ENCODE assay signal across 8 cellular contexts in the genomic region with DNA sequence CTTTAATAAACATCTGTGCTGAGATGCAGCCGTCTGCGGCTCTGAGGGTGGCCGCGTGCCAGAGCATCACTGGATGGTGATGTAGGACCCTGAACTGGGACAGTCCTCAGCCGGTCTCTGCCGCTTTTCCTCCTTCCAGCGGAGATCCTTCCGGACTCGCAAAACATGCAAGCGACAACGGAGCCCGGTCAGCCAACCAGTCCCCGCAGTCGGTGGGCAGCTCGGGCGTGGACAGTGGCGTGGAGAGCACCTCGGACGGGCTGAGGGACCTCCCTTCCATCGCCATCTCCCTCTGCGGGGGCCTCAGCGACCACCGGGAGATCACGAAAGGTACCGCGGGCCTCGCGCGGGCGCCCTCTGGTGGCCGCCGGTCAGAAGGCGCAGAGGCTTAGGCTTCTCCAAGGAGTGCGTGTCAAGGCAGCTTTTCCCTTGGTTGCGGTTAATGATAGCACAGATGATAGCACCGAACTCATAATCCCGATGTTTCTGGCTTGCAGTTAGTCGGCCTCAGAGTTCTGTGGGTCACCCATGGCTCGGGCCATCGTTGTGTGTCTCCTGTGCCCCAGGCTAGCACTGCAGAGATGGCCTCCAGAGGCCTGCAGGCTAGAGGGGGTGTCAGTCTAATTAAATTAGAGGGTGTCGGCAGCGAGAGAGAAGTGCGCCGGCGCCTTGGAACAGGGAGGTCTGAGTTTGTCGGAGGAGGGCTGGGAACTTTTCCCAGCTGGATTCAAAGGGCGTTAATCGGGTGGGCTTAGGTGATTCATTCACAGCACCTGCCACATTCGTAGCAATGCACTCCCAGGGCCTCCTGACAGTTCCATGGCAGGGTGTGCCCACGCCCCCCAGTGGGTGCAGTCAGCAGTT. TPM values are rescaled to one million over a fixed set of nuclear protein-coding genes. Genes with fewer than 3 reads are reported as not detected.
DNase-seq lines count a peak whose midpoint lies in the region; ATAC-seq, FAIRE-seq and TF ChIP-seq lines count a peak whose summit lies in the region.

No MANE protein-coding gene starts in this region.

- H3K27ac ChIP-seq in PC-9, result no peak overlapping the region
- no peak overlapping the region for H3K27ac ChIP-seq in gastroesophageal sphincter
- no peak overlapping the region for H3K27ac ChIP-seq in upper lobe of right lung

- H2AFZ ChIP-seq in PC-9, result no peak overlapping the region

- no peaks in the 10 kb centered on the region for H3K27me3 ChIP-seq in PC-9 (ENCODE audit: insufficient read depth, low read depth)
- H3K27me3 ChIP-seq in gastroesophageal sphincter, result no peaks in the 10 kb centered on the region
- no peaks in the 10 kb centered on the region for H3K27me3 ChIP-seq in upper lobe of right lung

- TF ChIP-seq POLR2A in GM12892 (IDR thresholded peaks at IDR 0.05; ENCODE audit: low read depth, low read length) (no peak), gastroesophageal sphincter (IDR thresholded peaks at IDR 0.05) (no peak)

- POLR2A ChIA-PET in PC-9 (lab: Charles Lee; ENCODE audit: unreplicated experiment), result no interaction called here

- WGBS in gastroesophageal sphincter (ENCODE audit: low coverage in 1 of 2), 2 donors, result 18 to 80% methylated on average over 1 to 4 of the region's 50 CpGs

- no peak overlapping the region for H3K4me3 ChIP-seq in PC-9
- H3K4me3 ChIP-seq in gastroesophageal sphincter, result peak overlapping the region in 1 of 2 donors; percentile 42
- peak overlapping the region; percentile 31 for H3K4me3 ChIP-seq in upper lobe of right lung

- ATAC-seq in gastroesophageal sphincter, result peak; percentile 50
- ATAC-seq in upper lobe of right lung, result peak; percentile 71
- ATAC-seq in GM18861 (IDR thresholded peaks at IDR 0.05; ENCODE audit: unreplicated experiment), result no peak
- ATAC-seq in HG02970 (IDR thresholded peaks at IDR 0.05; ENCODE audit: low FRiP score, unreplicated experiment), result no peak

- no peak overlapping the region for H3K4me2 ChIP-seq in PC-9

- no TSS peak for BruUV-seq in PC-9 (replicated peaks; lab: Mats Ljungman, UMichigan)

- H3K36me3 ChIP-seq in PC-9 (ENCODE audit: low read depth) (peaks cover 44% of the 10 kb centered on the region), gastroesophageal sphincter (peaks cover 0 to 100% of the 10 kb centered on the region in 2 donors), upper lobe of right lung (peaks cover 100% of the 10 kb centered on the region)

- FAIRE-seq in GM12892 (lab: Jason Lieb, UNC), result peak; percentile 83

- TF ChIP-seq EP300 in gastroesophageal sphincter (IDR thresholded peaks at IDR 0.05), result no peak

- no peaks in the 10 kb centered on the region for H3K4me1 ChIP-seq in PC-9 (replicated peaks; ENCODE audit: insufficient read depth)
- peaks cover 0 to 11% (median 0%) of the 10 kb centered on the region in 3 donors for H3K4me1 ChIP-seq in gastroesophageal sphincter
- H3K4me1 ChIP-seq in upper lobe of right lung, result no peaks in the 10 kb centered on the region

- peaks cover 45% of the 10 kb centered on the region for H3F3A ChIP-seq in PC-9 (ENCODE audit: insufficient read depth, low read depth)

- peak; percentile 53 for DNase-seq in GM12892 (ENCODE audit: insufficient read length)
- no peak for DNase-seq in PC-9
- peak; percentile 32 for DNase-seq in activated gamma-delta T cell treated with anti-CD3 and anti-CD28 coated beads, Interleukin-2, amount 50 U/mL, for 16 hours (ENCODE audit: low read depth)
- peak in 46 of 56 donors; percentile 20 to 76 (median 52) for DNase-seq in nucleus accumbens (lab: John Stamatoyannopoulos, UW)
- no peak for DNase-seq in upper lobe of right lung

- H3K9me2 ChIP-seq in PC-9 (ENCODE audit: insufficient read depth), result no peaks in the 10 kb centered on the region

- H4K20me1 ChIP-seq in PC-9 (ENCODE audit: insufficient read depth), result 0 out of 2 replicates have a peak, but pooled peaks cover 4% of the 10 kb centered on the region

- H3K79me2 ChIP-seq in PC-9 (ENCODE audit: low read depth), result no peaks in the 10 kb centered on the region

- CTCF ChIA-PET in PC-9 (lab: Charles Lee), result no interaction called here

- TF ChIP-seq CTCF in PC-9 (conservative IDR thresholded peaks at IDR 0.05) (peak; percentile 86), gastroesophageal sphincter (IDR thresholded peaks at IDR 0.05) (peak; percentile 76 to 97 (median 83)), upper lobe of right lung (IDR thresholded peaks at IDR 0.05) (peak; percentile 96)

- intact Hi-C loops in PC-9 (cut with micrococcal nuclease; ENCODE audit: unreplicated experiment) (no loop called here), upper lobe of right lung (cut with DNase I) (loop anchor here (5.0 kb wide), 1 partner anchor 88 kb away; no protein-coding TSS in a partner anchor)

- H3K9me3 ChIP-seq in PC-9 (ENCODE audit: insufficient read depth, low read depth) (no peaks in the 10 kb centered on the region), gastroesophageal sphincter (no peaks in the 10 kb centered on the region), upper lobe of right lung (no peaks in the 10 kb centered on the region)

RNA-seq across cellular contexts. Expression of a gene that starts 38.5 kb away (rescaled TPM):
- polyA plus RNA-seq in GM12892 (2012; ENCODE audit: missing spikeins), result 25.7 TPM
- total RNA-seq in PC-9 (2021) (24.1 and 43.1 TPM in 2 replicates), gastroesophageal sphincter (10 to 100 TPM; 47.3 to 70.1 (median 50.0) TPM), upper lobe of right lung (62.9 TPM)

Comparison
In these comparisons a context has a peak if more than half of its experiments do, and no peak if none do; other contexts are left out.
1. DNase-seq: peak in GM12892 (single experiment), activated gamma-delta T cell treated with anti-CD3 and anti-CD28 coated beads, Interleukin-2, amount 50 U/mL, for 16 hours (single experiment) and nucleus accumbens (46 of 56); none in PC-9 (0 of 2) and upper lobe of right lung (single experiment).
2. ATAC-seq: peak in gastroesophageal sphincter (single experiment) and upper lobe of right lung (single experiment); none in GM18861 (single experiment) and HG02970 (single experiment).
3. Peak in every context shown above with its lines, with median percentiles within 50 percentile points of each other: CTCF ChIP-seq.